24 cellular contexts compared by ENCODE assay signal in the genomic region with DNA sequence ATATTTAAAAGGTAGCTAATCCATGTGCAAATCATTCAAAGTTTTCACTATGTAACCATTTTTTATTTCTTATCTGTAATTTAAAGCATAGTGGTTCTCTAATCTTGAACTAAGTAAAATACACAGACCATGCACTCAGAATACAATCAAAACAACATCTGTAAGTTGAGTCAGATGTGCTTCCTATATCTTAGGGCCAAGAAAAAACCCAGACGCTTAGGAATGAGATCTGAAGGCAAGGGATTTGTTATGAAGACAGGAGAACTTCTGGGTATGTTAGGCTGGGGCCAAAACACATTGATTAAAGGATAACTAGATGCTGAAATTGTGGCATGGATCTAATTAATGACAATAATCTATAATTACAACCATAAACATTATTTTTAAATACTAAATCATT.
"Had no signal": no experiment of that assay in that cellular context is flagged by ENCODE, and none has a peak within 500 bp of the region (broad histone marks: within the 10 kb centered on the region; RNA-seq: fewer than 3 reads in every experiment).

No MANE protein-coding gene starts in this region.

- H3K4me3 Mint-ChIP-seq: naive thymus-derived CD8-positive, alpha-beta T cell; stimulated activated naive B cell treated with anti-CD40 and anti-IgM and Interleukin-4, amounts not matched to agents 10 μg/mL and 1 μg/mL and 100 μg/mL, for 72 hours; type B pancreatic cell had no signal

- DNase-seq: effector CD4-positive, alpha-beta T cell; foreskin melanocyte; heart left ventricle; hippocampal formation; kidney glomerular epithelial cell; mammary epithelial cell; naive thymus-derived CD8-positive, alpha-beta T cell; psoas muscle; retina; right lobe of liver; spleen; stimulated activated CD4-positive, alpha-beta T cell treated with anti-CD3 and anti-CD28 coated beads, Interleukin-15, amount 100 ng/mL, for 24 hours; stimulated activated CD4-positive, alpha-beta T cell treated with anti-CD3 and anti-CD28 coated beads, Interleukin-1b, Interleukin-23, amount 100 ng/mL, for 48 hours; stimulated activated CD4-positive, alpha-beta T cell treated with anti-CD3 and anti-CD28 coated beads, Interleukin-4, amount 100 ng/mL, for 4 hours; stimulated activated naive B cell treated with anti-CD40 and anti-IgM and Interleukin-4, amounts not matched to agents 10 μg/mL and 1 μg/mL and 100 μg/mL, for 72 hours; stomach; substantia nigra had no signal

- H3K9me3 ChIP-seq: heart left ventricle, neutrophil, psoas muscle, right lobe of liver, spleen, stomach had no signal

- H3K36me3 ChIP-seq: right lobe of liver had no signal

- FAIRE-seq: islet of Langerhans, urothelium cell line had no signal

- ATAC-seq: esophagus mucosa; heart left ventricle; left lobe of liver; naive thymus-derived CD8-positive, alpha-beta T cell; psoas muscle; right lobe of liver; stimulated activated naive B cell treated with anti-CD40 and anti-IgM and Interleukin-4, amounts not matched to agents 10 μg/mL and 1 μg/mL and 100 μg/mL, for 72 hours had no signal

- H3K9me3 Mint-ChIP-seq: naive thymus-derived CD8-positive, alpha-beta T cell; stimulated activated naive B cell treated with anti-CD40 and anti-IgM and Interleukin-4, amounts not matched to agents 10 μg/mL and 1 μg/mL and 100 μg/mL, for 72 hours; type B pancreatic cell had no signal

- H3K27me3 ChIP-seq: heart left ventricle, neutrophil, right lobe of liver, spleen, stomach had no signal

- H3K4me3 ChIP-seq: coronary artery, heart left ventricle, psoas muscle, right lobe of liver, spleen, stomach had no signal

- H3K27me3 Mint-ChIP-seq: naive thymus-derived CD8-positive, alpha-beta T cell; stimulated activated naive B cell treated with anti-CD40 and anti-IgM and Interleukin-4, amounts not matched to agents 10 μg/mL and 1 μg/mL and 100 μg/mL, for 72 hours; type B pancreatic cell had no signal

- H3K4me1 Mint-ChIP-seq: naive thymus-derived CD8-positive, alpha-beta T cell; stimulated activated naive B cell treated with anti-CD40 and anti-IgM and Interleukin-4, amounts not matched to agents 10 μg/mL and 1 μg/mL and 100 μg/mL, for 72 hours had no signal

- H3K27ac Mint-ChIP-seq: naive thymus-derived CD8-positive, alpha-beta T cell; stimulated activated naive B cell treated with anti-CD40 and anti-IgM and Interleukin-4, amounts not matched to agents 10 μg/mL and 1 μg/mL and 100 μg/mL, for 72 hours; type B pancreatic cell had no signal

- H3K27ac ChIP-seq: neutrophil, psoas muscle, right lobe of liver, spleen had no signal

- H3K4me1 ChIP-seq: psoas muscle, spleen, stomach had no signal
